13 cellular contexts compared by ENCODE assay signal in genomic region chr5:114360362-114360761, GRCh38. TPM values are rescaled to one million over a fixed set of nuclear protein-coding genes. Genes with fewer than 3 reads are reported as not detected.
DNase-seq lines count a peak whose midpoint lies in the region; FAIRE-seq and TF ChIP-seq lines count a peak whose summit lies in the region.
"Had no signal": no experiment of that assay in that cellular context is flagged by ENCODE, and none has a peak within 500 bp of the region (broad histone marks: within the 10 kb centered on the region; RNA-seq: fewer than 3 reads in every experiment).

No MANE protein-coding gene starts in this region.

- peak; percentile 73 for FAIRE-seq in D721Med (lab: Jason Lieb, UNC)
- FAIRE-seq: islet of Langerhans had no signal

- peaks cover 8 to 11% of the 10 kb centered on the region in 2 experiments for H3K4me1 ChIP-seq in trophoblast cell (ENCODE audit: control insufficient read depth in 1 of 2, insufficient read depth in 2 of 2, low read length in 2 of 2)

- no peak overlapping the region for H4K91ac ChIP-seq in trophoblast cell (ENCODE audit: low read depth, low read length)

- peak overlapping the region; percentile 45 to 61 for H3K4me3 ChIP-seq in foreskin fibroblast (ENCODE audit: low read depth in 1 of 2, low read length in 2 of 2)
- no peak overlapping the region for H3K4me3 ChIP-seq in trophoblast cell (ENCODE audit: low read depth, low read length)

- H4K8ac ChIP-seq in trophoblast cell (ENCODE audit: low read depth, low read length) = no peak overlapping the region

- POLR2A ChIA-PET in activated CD4-positive, alpha-beta memory T cell treated with anti-CD3 and anti-CD28 coated beads, Interleukin-2, amount 10 ng/mL, durations not matched to agents 7 days and 5 days (lab: Charles Lee) = no interaction called here
- POLR2A ChIA-PET in activated CD4-positive, alpha-beta T cell treated with anti-CD3 and anti-CD28 coated beads, Interleukin-2, amount 10 ng/mL, durations not matched to agents 7 days and 5 days (lab: Charles Lee) = no interaction called here

- H2AK5ac ChIP-seq in trophoblast cell (ENCODE audit: low read length) = no peak overlapping the region

- H3K4me1 Mint-ChIP-seq in activated CD4-positive, alpha-beta memory T cell treated with anti-CD3 and anti-CD28 coated beads, Interleukin-2, amount 10 ng/mL, durations not matched to agents 7 days and 5 days = peaks cover 3% of the 10 kb centered on the region
- H3K4me1 Mint-ChIP-seq in activated CD4-positive, alpha-beta T cell treated with anti-CD3 and anti-CD28 coated beads, Interleukin-2, amount 10 ng/mL, durations not matched to agents 7 days and 5 days = peaks cover 2% of the 10 kb centered on the region

- H3K36me3 Mint-ChIP-seq in activated CD4-positive, alpha-beta memory T cell treated with anti-CD3 and anti-CD28 coated beads, Interleukin-2, amount 10 ng/mL, durations not matched to agents 7 days and 5 days (ENCODE audit: low read depth) = peaks cover 3% of the 10 kb centered on the region
- peaks cover 4% of the 10 kb centered on the region for H3K36me3 Mint-ChIP-seq in activated CD4-positive, alpha-beta T cell treated with anti-CD3 and anti-CD28 coated beads, Interleukin-2, amount 10 ng/mL, durations not matched to agents 7 days and 5 days (ENCODE audit: low read depth)
- H3K36me3 Mint-ChIP-seq: CD4-positive, alpha-beta memory T cell had no signal

- no peak overlapping the region for H3K4me3 Mint-ChIP-seq in activated CD4-positive, alpha-beta memory T cell treated with anti-CD3 and anti-CD28 coated beads, Interleukin-2, amount 10 ng/mL, durations not matched to agents 7 days and 5 days
- H3K4me3 Mint-ChIP-seq in activated CD4-positive, alpha-beta T cell treated with anti-CD3 and anti-CD28 coated beads, Interleukin-2, amount 10 ng/mL, durations not matched to agents 7 days and 5 days = no peak overlapping the region
- H3K4me3 Mint-ChIP-seq: activated CD8-positive, alpha-beta memory T cell treated with anti-CD3 and anti-CD28 coated beads, Interleukin-2, amount 10 ng/mL, durations not matched to agents 7 days and 5 days; CD4-positive, alpha-beta memory T cell had no signal

- H3K4ac ChIP-seq in trophoblast cell (ENCODE audit: low read depth, low read length) = no peak overlapping the region

- H3K23ac ChIP-seq in trophoblast cell (ENCODE audit: low read length) = no peak overlapping the region

- WGBS in trophoblast cell (ENCODE audit: extremely low coverage, insufficient coverage, insufficient read length) = no CpG with 5 or more reads among the region's 5 CpGs

- H2BK120ac ChIP-seq in trophoblast cell (ENCODE audit: insufficient read depth, low read length, poor library complexity) = no peak overlapping the region

- DNase-seq in D721Med (ENCODE audit: insufficient read length, low spot score) = no peak
- DNase-seq in NCI-H1105 (lab: John Stamatoyannopoulos, UW) = peak; percentile 32
- no peak for DNase-seq in foreskin fibroblast
- no peak for DNase-seq in trophoblast cell
- no peak for DNase-seq in activated CD4-positive, alpha-beta memory T cell treated with anti-CD3 and anti-CD28 coated beads, Interleukin-2, amount 10 ng/mL, durations not matched to agents 7 days and 5 days
- DNase-seq in activated CD4-positive, alpha-beta T cell treated with anti-CD3 and anti-CD28 coated beads, Interleukin-2, amount 10 ng/mL, durations not matched to agents 7 days and 5 days = no peak
- no peak for DNase-seq in NCI-H345 (lab: John Stamatoyannopoulos, UW)
- DNase-seq in A172 (ENCODE audit: low spot score) = no peak
- DNase-seq: activated CD8-positive, alpha-beta memory T cell treated with anti-CD3 and anti-CD28 coated beads, Interleukin-2, amount 10 ng/mL, durations not matched to agents 7 days and 5 days; CD4-positive, alpha-beta memory T cell; PC-3; T1000 had no signal

- H3K36me3 ChIP-seq in trophoblast cell (ENCODE audit: control insufficient read depth in 1 of 2, insufficient read depth in 2 of 2, low read length in 2 of 2) = no peaks in the 10 kb centered on the region

- H3K18ac ChIP-seq in trophoblast cell (ENCODE audit: low read length) = no peak overlapping the region

- H3K27me3 ChIP-seq in trophoblast cell (ENCODE audit: insufficient read depth, low read length) = peaks cover 15% of the 10 kb centered on the region

- H2BK5ac ChIP-seq in trophoblast cell (ENCODE audit: low read depth, low read length, poor library complexity) = no peak overlapping the region

- H3K79me1 ChIP-seq in trophoblast cell (ENCODE audit: low read length) = peaks cover 2% of the 10 kb centered on the region

- H4K12ac ChIP-seq in trophoblast cell (ENCODE audit: low read depth, low read length) = no peak overlapping the region

- no peak overlapping the region for H3K27ac ChIP-seq in trophoblast cell (ENCODE audit: low read depth, low read length)

- no peak overlapping the region for H2BK12ac ChIP-seq in trophoblast cell (ENCODE audit: low read length)

- no peak overlapping the region for H3K27ac Mint-ChIP-seq in activated CD4-positive, alpha-beta memory T cell treated with anti-CD3 and anti-CD28 coated beads, Interleukin-2, amount 10 ng/mL, durations not matched to agents 7 days and 5 days
- no peak overlapping the region for H3K27ac Mint-ChIP-seq in activated CD4-positive, alpha-beta T cell treated with anti-CD3 and anti-CD28 coated beads, Interleukin-2, amount 10 ng/mL, durations not matched to agents 7 days and 5 days
- H3K27ac Mint-ChIP-seq: activated CD8-positive, alpha-beta memory T cell treated with anti-CD3 and anti-CD28 coated beads, Interleukin-2, amount 10 ng/mL, durations not matched to agents 7 days and 5 days; CD4-positive, alpha-beta memory T cell had no signal

- no peak overlapping the region for H3K14ac ChIP-seq in trophoblast cell (ENCODE audit: low read length)

- CTCF ChIA-PET in activated CD4-positive, alpha-beta memory T cell treated with anti-CD3 and anti-CD28 coated beads, Interleukin-2, amount 10 ng/mL, durations not matched to agents 7 days and 5 days (lab: Charles Lee) = no interaction called here
- CTCF ChIA-PET in activated CD4-positive, alpha-beta T cell treated with anti-CD3 and anti-CD28 coated beads, Interleukin-2, amount 10 ng/mL, durations not matched to agents 7 days and 5 days (lab: Charles Lee) = no interaction called here

- H3K9ac ChIP-seq in trophoblast cell (ENCODE audit: low read length) = no peak overlapping the region

- H3K79me2 ChIP-seq in trophoblast cell (ENCODE audit: control insufficient read depth, insufficient read depth, low read length, poor library complexity) = no peaks in the 10 kb centered on the region

- H3K4me2 ChIP-seq in trophoblast cell (ENCODE audit: low read length) = peak overlapping the region; percentile 100

- no peaks in the 10 kb centered on the region for H3K9me3 ChIP-seq in trophoblast cell (ENCODE audit: insufficient read depth, low read depth, low read length)

- H3K27me3 Mint-ChIP-seq in activated CD4-positive, alpha-beta memory T cell treated with anti-CD3 and anti-CD28 coated beads, Interleukin-2, amount 10 ng/mL, durations not matched to agents 7 days and 5 days = peaks cover 44% of the 10 kb centered on the region
- peaks cover 53% of the 10 kb centered on the region for H3K27me3 Mint-ChIP-seq in activated CD4-positive, alpha-beta T cell treated with anti-CD3 and anti-CD28 coated beads, Interleukin-2, amount 10 ng/mL, durations not matched to agents 7 days and 5 days

- no peak for TF ChIP-seq CTCF in D721Med (IDR thresholded peaks at IDR 0.05; ENCODE audit: insufficient read depth, missing control alignments)
- TF ChIP-seq CTCF in foreskin fibroblast (IDR thresholded peaks at IDR 0.05; ENCODE audit: low read depth, low read length) = no peak

- H3K9me3 Mint-ChIP-seq in activated CD4-positive, alpha-beta memory T cell treated with anti-CD3 and anti-CD28 coated beads, Interleukin-2, amount 10 ng/mL, durations not matched to agents 7 days and 5 days = no peaks in the 10 kb centered on the region
- no peaks in the 10 kb centered on the region for H3K9me3 Mint-ChIP-seq in activated CD4-positive, alpha-beta T cell treated with anti-CD3 and anti-CD28 coated beads, Interleukin-2, amount 10 ng/mL, durations not matched to agents 7 days and 5 days

- H2AFZ ChIP-seq in trophoblast cell (ENCODE audit: insufficient read depth, low read length, poor library complexity) = no peak overlapping the region

RNA-seq across cellular contexts. Expression of gene KCNN2, which starts 1.5 kb away (rescaled TPM):
- polyA plus RNA-seq in trophoblast cell (2013) = 0.99 and 1.0 TPM in 2 replicates
- total RNA-seq in activated CD4-positive, alpha-beta memory T cell treated with anti-CD3 and anti-CD28 coated beads, Interleukin-2, amount 10 ng/mL, durations not matched to agents 7 days and 5 days = not detected
- total RNA-seq in activated CD4-positive, alpha-beta T cell treated with anti-CD3 and anti-CD28 coated beads, Interleukin-2, amount 10 ng/mL, durations not matched to agents 7 days and 5 days = not detected
- total RNA-seq in A172 (2014; rRNA removed; shearing (Covaris generic)) = not detected in 2 replicates
- total RNA-seq: activated CD8-positive, alpha-beta memory T cell treated with anti-CD3 and anti-CD28 coated beads, Interleukin-2, amount 10 ng/mL, durations not matched to agents 7 days and 5 days; CD4-positive, alpha-beta memory T cell had no signal
- polyA plus RNA-seq: CD4-positive, alpha-beta memory T cell had no signal
